Comparison of ENCODE assay signal across 1 cellular context in the genomic region with DNA sequence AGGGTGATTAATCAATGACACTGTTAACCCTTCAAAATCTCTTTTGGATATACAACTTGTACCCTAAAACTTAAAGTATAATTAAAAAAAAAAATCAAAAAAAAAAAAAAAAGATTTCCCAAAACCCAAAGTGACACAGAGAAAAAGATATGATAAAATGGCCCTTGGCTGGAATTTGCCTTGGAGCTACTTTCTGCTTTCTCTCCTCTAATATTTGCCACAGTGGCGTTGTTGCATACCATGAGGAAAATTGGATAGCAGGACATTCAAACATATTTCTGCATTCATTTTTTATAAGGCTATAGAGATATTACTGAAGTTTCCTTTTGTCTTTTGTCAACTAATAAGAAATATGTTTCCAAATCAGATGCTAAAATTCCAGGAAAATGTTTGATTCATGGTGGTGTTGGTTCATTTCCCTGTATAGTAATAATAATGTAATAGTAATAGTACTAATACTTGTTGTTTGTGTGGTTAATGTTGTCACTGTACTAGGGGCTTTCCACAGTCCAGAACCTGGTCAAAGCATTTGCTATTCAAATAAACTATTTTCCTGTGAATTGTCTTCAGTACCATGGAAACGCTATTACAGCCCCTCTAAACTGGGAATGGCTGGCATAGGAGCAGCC.
TF ChIP-seq lines count a peak whose summit lies in the region.

No MANE protein-coding gene starts in this region.

TF ChIP-seq in H1, 55 proteins besides CTCF, POLR2A, EP300 and RAD21:
- TF ChIP-seq RFX5 (IDR thresholded peaks at IDR 0.05; ENCODE audit: borderline replicate concordance, low read depth, low read length): no peak
- no peak for TF ChIP-seq GTF2F1 (IDR thresholded peaks at IDR 0.05; ENCODE audit: borderline replicate concordance, low read depth, low read length)
- no peak for TF ChIP-seq BCL11A (IDR thresholded peaks at IDR 0.05; ENCODE audit: low read depth in 2 of 2, low read length in 2 of 2)
- no peak for TF ChIP-seq USF2 (IDR thresholded peaks at IDR 0.05; ENCODE audit: low read length)
- no peak for TF ChIP-seq YY1 (IDR thresholded peaks at IDR 0.05; ENCODE audit: low read depth, low read length)
- no peak for TF ChIP-seq CBX5 (IDR thresholded peaks at IDR 0.05; ENCODE audit: low read depth, low read length)
- no peak for TF ChIP-seq SIX5 (IDR thresholded peaks at IDR 0.05; ENCODE audit: low read depth, low read length)
- no peak for TF ChIP-seq SP2 (IDR thresholded peaks at IDR 0.05; ENCODE audit: low read length)
- no peak for TF ChIP-seq TAF7 (optimal IDR thresholded peaks at IDR 0.05; ENCODE audit: borderline replicate concordance, low read depth, low read length)
- TF ChIP-seq KDM5A (IDR thresholded peaks at IDR 0.05; ENCODE audit: low read length): no peak
